Comparison of ENCODE assay signal across 2 cellular contexts in genomic region chr6:114524081-114524480, GRCh38.
TF ChIP-seq lines count a peak whose summit lies in the region.

No MANE protein-coding gene starts in this region.

TF ChIP-seq in GM23338, 12 proteins besides CTCF, POLR2A, EP300 and RAD21:
- TF ChIP-seq EZH2 (IDR thresholded peaks at IDR 0.05; ENCODE audit: low read depth, unreplicated experiment), result no peak
- no peak for TF ChIP-seq JUNB (IDR thresholded peaks at IDR 0.05; ENCODE audit: unreplicated experiment)
- no peak for TF ChIP-seq CREB1 (CRISPR knock-in tag; IDR thresholded peaks at IDR 0.05; ENCODE audit: low read depth)
- no peak for TF ChIP-seq STAT1 (IDR thresholded peaks at IDR 0.05; ENCODE audit: unreplicated experiment)
- no peak for TF ChIP-seq ETS1 (IDR thresholded peaks at IDR 0.05)
- TF ChIP-seq ZNF114 (CRISPR knock-in tag; IDR thresholded peaks at IDR 0.05), result no peak

TF ChIP-seq in H1, 55 proteins besides CTCF, POLR2A, EP300 and RAD21:
- TF ChIP-seq SAP30 (IDR thresholded peaks at IDR 0.05; ENCODE audit: insufficient read depth, insufficient replicate concordance, low read length), result no peak
- TF ChIP-seq FOSL1 (IDR thresholded peaks at IDR 0.05; ENCODE audit: insufficient read depth, low read depth, low read length), result no peak
- TF ChIP-seq USF2 (IDR thresholded peaks at IDR 0.05; ENCODE audit: low read length), result no peak
- TF ChIP-seq GTF2F1 (IDR thresholded peaks at IDR 0.05; ENCODE audit: borderline replicate concordance, low read depth, low read length), result no peak
- TF ChIP-seq POLR2AphosphoS5 (IDR thresholded peaks at IDR 0.05; ENCODE audit: low read depth, low read length), result no peak
- no peak for TF ChIP-seq BCL11A (IDR thresholded peaks at IDR 0.05; ENCODE audit: low read depth in 2 of 2, low read length in 2 of 2)
- no peak for TF ChIP-seq HDAC2 (IDR thresholded peaks at IDR 0.05; ENCODE audit: borderline replicate concordance in 1 of 2, low read depth in 2 of 2, low read length in 2 of 2)
- TF ChIP-seq ZNF274 (IDR thresholded peaks at IDR 0.05; ENCODE audit: borderline replicate concordance, extremely low read depth, low read length), result no peak
- TF ChIP-seq SP2 (IDR thresholded peaks at IDR 0.05; ENCODE audit: low read length), result no peak
- no peak for TF ChIP-seq CHD2 (IDR thresholded peaks at IDR 0.05; ENCODE audit: low read length)
- TF ChIP-seq TCF12 (IDR thresholded peaks at IDR 0.05; ENCODE audit: low read depth, low read length), result no peak
- TF ChIP-seq CBX8 (IDR thresholded peaks at IDR 0.05; ENCODE audit: borderline replicate concordance, low read depth, low read length), result no peak
- no peak for TF ChIP-seq TEAD4 (IDR thresholded peaks at IDR 0.05; ENCODE audit: low read depth, low read length)
- TF ChIP-seq RFX5 (IDR thresholded peaks at IDR 0.05; ENCODE audit: borderline replicate concordance, low read depth, low read length), result no peak
TF ChIP-seq in H1: peak in this region for 0.
